ENCODE assay signal across 1 cellular context in the genomic region with DNA sequence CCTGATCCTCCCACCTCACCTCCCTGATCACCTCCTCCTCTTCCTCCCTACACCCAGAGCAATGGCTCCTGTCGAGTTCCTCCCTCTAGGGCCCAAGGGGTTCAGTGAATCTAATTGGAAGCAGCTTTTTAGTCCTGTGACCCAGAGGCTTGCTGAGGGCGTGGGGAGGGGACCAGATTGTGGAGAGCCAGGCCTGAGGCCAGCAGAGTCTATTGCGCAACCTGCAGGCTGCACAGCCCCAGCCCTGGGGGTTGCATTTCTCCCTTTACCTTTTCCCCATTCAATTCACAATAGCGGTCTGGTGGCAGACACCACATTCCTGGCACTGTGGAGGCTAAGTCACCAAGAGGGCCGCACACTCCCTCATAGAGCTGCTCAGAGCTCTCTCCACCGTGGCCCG.
TF ChIP-seq lines count a peak whose summit lies in the region.

No MANE protein-coding gene starts in this region.

TF ChIP-seq in HepG2, 621 proteins besides CTCF, POLR2A, EP300 and RAD21:
- TF ChIP-seq GATAD2A (CRISPR knock-in tag; IDR thresholded peaks at IDR 0.05) (no peak), CEBPG (CRISPR knock-in tag; IDR thresholded peaks at IDR 0.05) (peak; percentile 77), CEBPB (IDR thresholded peaks at IDR 0.05; ENCODE audit: borderline replicate concordance, low read depth, low read length) (peak; percentile 96)
